Comparison of ENCODE assay signal across 1 cellular context in the genomic region with DNA sequence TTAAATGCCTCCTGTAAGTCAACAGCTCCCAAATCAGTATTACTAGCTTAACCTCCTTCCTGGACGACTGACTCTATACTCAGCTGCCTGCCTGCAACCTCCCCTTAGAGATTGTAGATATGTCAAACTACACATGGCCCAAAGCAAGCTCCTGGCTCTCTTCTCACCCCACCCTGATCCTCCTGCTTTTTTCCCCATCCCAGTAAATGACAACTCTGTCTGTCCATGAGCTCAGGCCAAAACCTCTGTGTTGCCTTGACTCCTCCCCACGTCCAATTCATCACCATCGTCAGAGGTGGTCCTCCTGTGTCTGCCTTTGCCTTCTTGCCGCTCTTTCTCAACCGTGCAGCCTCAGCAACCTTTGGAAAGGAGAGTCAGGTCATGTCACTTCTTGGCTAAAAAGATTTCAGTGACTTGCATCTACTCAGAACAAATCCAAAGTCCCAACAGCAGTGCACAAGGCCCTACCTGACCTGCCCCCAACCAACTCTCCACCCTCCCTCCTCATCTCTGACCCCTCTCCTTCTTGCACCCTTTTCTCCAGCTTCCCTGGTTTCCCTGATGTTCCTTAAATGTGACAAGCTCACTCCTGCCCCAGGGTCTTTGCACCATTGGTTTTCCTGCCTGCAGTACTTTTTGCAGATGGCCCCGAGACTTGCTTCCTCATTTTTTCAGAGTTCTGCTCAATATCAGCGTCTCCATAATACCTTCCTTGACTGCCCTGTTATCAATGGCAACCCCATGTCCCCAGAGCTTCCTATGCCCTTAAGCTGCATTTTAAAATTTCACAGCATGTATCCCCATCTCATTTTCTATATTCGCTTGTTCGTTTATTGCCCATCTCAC.
TF ChIP-seq lines count a peak whose summit lies in the region.

No MANE protein-coding gene starts in this region.

TF ChIP-seq in IMR-90, 13 proteins besides CTCF, POLR2A, EP300 and RAD21:
- TF ChIP-seq RFX5 (IDR thresholded peaks at IDR 0.05; ENCODE audit: low read depth, low read length) = no peak
- TF ChIP-seq CEBPB (IDR thresholded peaks at IDR 0.05; ENCODE audit: low read depth, low read length) = no peak
- TF ChIP-seq MAZ (IDR thresholded peaks at IDR 0.05; ENCODE audit: borderline replicate concordance, low read depth, low read length) = no peak
- TF ChIP-seq, protein P1, sequence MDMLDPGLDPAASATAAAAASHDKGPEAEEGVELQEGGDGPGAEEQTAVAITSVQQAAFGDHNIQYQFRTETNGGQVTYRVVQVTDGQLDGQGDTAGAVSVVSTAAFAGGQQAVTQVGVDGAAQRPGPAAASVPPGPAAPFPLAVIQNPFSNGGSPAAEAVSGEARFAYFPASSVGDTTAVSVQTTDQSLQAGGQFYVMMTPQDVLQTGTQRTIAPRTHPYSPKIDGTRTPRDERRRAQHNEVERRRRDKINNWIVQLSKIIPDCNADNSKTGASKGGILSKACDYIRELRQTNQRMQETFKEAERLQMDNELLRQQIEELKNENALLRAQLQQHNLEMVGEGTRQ (IDR thresholded peaks at IDR 0.05; ENCODE audit: low read depth, low read length) = no peak
- no peak for TF ChIP-seq SMC3 (IDR thresholded peaks at IDR 0.05; ENCODE audit: low read depth, low read length)
- TF ChIP-seq FOS (IDR thresholded peaks at IDR 0.05; ENCODE audit: low read depth, low read length) = no peak
- TF ChIP-seq, protein P2, sequence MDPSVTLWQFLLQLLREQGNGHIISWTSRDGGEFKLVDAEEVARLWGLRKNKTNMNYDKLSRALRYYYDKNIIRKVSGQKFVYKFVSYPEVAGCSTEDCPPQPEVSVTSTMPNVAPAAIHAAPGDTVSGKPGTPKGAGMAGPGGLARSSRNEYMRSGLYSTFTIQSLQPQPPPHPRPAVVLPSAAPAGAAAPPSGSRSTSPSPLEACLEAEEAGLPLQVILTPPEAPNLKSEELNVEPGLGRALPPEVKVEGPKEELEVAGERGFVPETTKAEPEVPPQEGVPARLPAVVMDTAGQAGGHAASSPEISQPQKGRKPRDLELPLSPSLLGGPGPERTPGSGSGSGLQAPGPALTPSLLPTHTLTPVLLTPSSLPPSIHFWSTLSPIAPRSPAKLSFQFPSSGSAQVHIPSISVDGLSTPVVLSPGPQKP (IDR thresholded peaks at IDR 0.05; ENCODE audit: borderline replicate concordance, low read depth, low read length) = no peak
- no peak for TF ChIP-seq BHLHE40 (IDR thresholded peaks at IDR 0.05; ENCODE audit: low read depth, low read length)
- no peak for TF ChIP-seq MXI1 (IDR thresholded peaks at IDR 0.05; ENCODE audit: borderline replicate concordance, low read depth, low read length)
- no peak for TF ChIP-seq NFE2L2 (IDR thresholded peaks at IDR 0.05; ENCODE audit: low read depth, low read length)
TF ChIP-seq in IMR-90: peak in this region for 0.
